ENCODE assay signal across 28 cellular contexts in genomic region chr10:4205113-4205512, GRCh38.
A peak's percentile ranks its signal among the peaks of the same experiment; 100 is the strongest.
DNase-seq lines count a peak whose midpoint lies in the region; ATAC-seq, FAIRE-seq and TF ChIP-seq lines count a peak whose summit lies in the region.
"Had no signal": no experiment of that assay in that cellular context is flagged by ENCODE, and none has a peak within 500 bp of the region (broad histone marks: within the 10 kb centered on the region; RNA-seq: fewer than 3 reads in every experiment).

No MANE protein-coding gene starts in this region.

- H3K4me3 Mint-ChIP-seq in GM23338: no peak overlapping the region
- H3K4me3 Mint-ChIP-seq: CD14-positive monocyte; CD4-positive, alpha-beta T cell; CD8-positive, alpha-beta memory T cell; HFFc6 had no signal

- intact Hi-C loops in colonic mucosa (cut with DNase I) (no loop called here), head of caudate nucleus (cut with DNase I) (no loop called here)

- dilution Hi-C loops in keratinocyte (cut with MboI; ENCODE audit: extremely low pct_ligation_motif_present, low sequenced_read_pairs): no loop called here

- H3K27me3 ChIP-seq in GM23338 (ENCODE audit: insufficient read depth) (no peaks in the 10 kb centered on the region), colonic mucosa (no peaks in the 10 kb centered on the region), keratinocyte (ENCODE audit: control insufficient read depth, extremely low read depth, insufficient read depth, low read length) (no peaks in the 10 kb centered on the region), mucosa of rectum (ENCODE audit: control insufficient read depth in 2 of 2, insufficient read depth in 2 of 2, low read length in 2 of 2) (no peaks in the 10 kb centered on the region)
- H3K27me3 ChIP-seq: BE2C; BLaER1 treated with 17β-estradiol and CSF1 and Interleukin-3, amounts not matched to agents 10 nM and 100 nM had no signal

- peak overlapping the region; percentile 43; the same call in 1 of the 2 replicates for H2AFZ ChIP-seq in GM23338
- H2AFZ ChIP-seq in keratinocyte (ENCODE audit: control insufficient read depth, low read length): peak overlapping the region; percentile 24

- H3K27ac Mint-ChIP-seq in GM23338: no peak overlapping the region
- H3K27ac Mint-ChIP-seq: CD14-positive monocyte; CD4-positive, alpha-beta T cell; HFFc6 had no signal

- H3K4me1 ChIP-seq in GM23338 (ENCODE audit: insufficient read depth) (no peaks in the 10 kb centered on the region), colonic mucosa (no peaks in the 10 kb centered on the region), keratinocyte (ENCODE audit: control insufficient read depth, extremely low read depth, insufficient read depth, low read length) (peaks cover 12% of the 10 kb centered on the region), mucosa of rectum (ENCODE audit: control insufficient read depth in 2 of 2, insufficient read depth in 2 of 2, low read length in 2 of 2) (peaks cover 5 to 14% of the 10 kb centered on the region in 2 donors)
- H3K4me1 ChIP-seq: A549; BE2C; BLaER1 treated with 17β-estradiol and CSF1 and Interleukin-3, amounts not matched to agents 10 nM and 100 nM; HAP-1 had no signal

- H3K9me3 Mint-ChIP-seq in GM23338: no peaks in the 10 kb centered on the region
- H3K9me3 Mint-ChIP-seq: CD4-positive, alpha-beta T cell; CD8-positive, alpha-beta memory T cell; HFFc6 had no signal

- H3K27ac ChIP-seq in GM23338 (ENCODE audit: low read depth) (no peak overlapping the region), colonic mucosa (peak overlapping the region; percentile 44), keratinocyte (ENCODE audit: control insufficient read depth, insufficient read depth, low read length) (no peak overlapping the region), mucosa of rectum (ENCODE audit: low read depth in 2 of 2, low read length in 2 of 2) (peak overlapping the region; percentile 28 to 53)
- H3K27ac ChIP-seq: A549; BLaER1 treated with 17β-estradiol and CSF1 and Interleukin-3, amounts not matched to agents 10 nM and 100 nM had no signal

- no peaks in the 10 kb centered on the region for H3F3A ChIP-seq in GM23338 (replicated peaks; ENCODE audit: low read depth)

- no peaks in the 10 kb centered on the region for H3K36me3 Mint-ChIP-seq in GM23338 (ENCODE audit: low read depth)
- H3K36me3 Mint-ChIP-seq: CD14-positive monocyte had no signal

- peak overlapping the region in 1 of 2 donors; percentile 28 for H3K9ac ChIP-seq in colonic mucosa (ENCODE audit: low read depth in 2 of 2, low read length in 2 of 2)
- H3K9ac ChIP-seq in keratinocyte (ENCODE audit: control insufficient read depth, extremely low read depth, insufficient read depth, low read length): no peak overlapping the region
- no peak overlapping the region for H3K9ac ChIP-seq in mucosa of rectum (ENCODE audit: low read depth in 1 of 2, low read length in 2 of 2)
- H3K9ac ChIP-seq: BLaER1 treated with 17β-estradiol and CSF1 and Interleukin-3, amounts not matched to agents 10 nM and 100 nM had no signal

- no peaks in the 10 kb centered on the region for H4K20me1 ChIP-seq in GM23338 (replicated peaks; ENCODE audit: insufficient read depth)
- H4K20me1 ChIP-seq in keratinocyte (ENCODE audit: control insufficient read depth, extremely low read depth, insufficient read depth, low read length): no peaks in the 10 kb centered on the region
- H4K20me1 ChIP-seq: BLaER1 treated with 17β-estradiol and CSF1 and Interleukin-3, amounts not matched to agents 10 nM and 100 nM had no signal

- H3K4me3 ChIP-seq in GM23338 (no peak overlapping the region), colonic mucosa (no peak overlapping the region), keratinocyte (ENCODE audit: control insufficient read depth in 2 of 3, extremely low read depth in 1 of 3, insufficient read depth in 2 of 3, low read depth in 1 of 3, low read length in 3 of 3) (no peak overlapping the region), mucosa of rectum (ENCODE audit: low read length in 2 of 2) (no peak overlapping the region)
- H3K4me3 ChIP-seq: A549; BLaER1 treated with 17β-estradiol and CSF1 and Interleukin-3, amounts not matched to agents 10 nM and 100 nM; GM12878; HAP-1 had no signal

- no peak overlapping the region for H3K4me2 ChIP-seq in GM23338
- H3K4me2 ChIP-seq in keratinocyte (ENCODE audit: control insufficient read depth, extremely low read depth, insufficient read depth, low read depth, low read length): peak overlapping the region; percentile 12
- H3K4me2 ChIP-seq: A549; BLaER1 treated with 17β-estradiol and CSF1 and Interleukin-3, amounts not matched to agents 10 nM and 100 nM had no signal

- H3K79me2 ChIP-seq in GM23338 (replicated peaks; ENCODE audit: insufficient read depth) (no peaks in the 10 kb centered on the region), keratinocyte (ENCODE audit: control insufficient read depth, insufficient read depth, low read length) (no peaks in the 10 kb centered on the region)

- no peak for TF ChIP-seq CTCF in GM23338 (conservative IDR thresholded peaks at IDR 0.05; ENCODE audit: low read depth in 2 of 2)
- no peak for TF ChIP-seq CTCF in colonic mucosa (IDR thresholded peaks at IDR 0.05)
- TF ChIP-seq CTCF in keratinocyte (optimal IDR thresholded peaks at IDR 0.05 in 1 of 3, IDR thresholded peaks at IDR 0.05 in 1 of 3, conservative IDR thresholded peaks at IDR 0.05 in 1 of 3; ENCODE audit: extremely low read depth in 1 of 3, insufficient read depth in 2 of 3, low read length in 3 of 3): peak in 1 of 3 experiments; percentile 51

- peaks cover 1% of the 10 kb centered on the region for H3K27me3 Mint-ChIP-seq in GM23338 (ENCODE audit: insufficient read depth, low read depth, poor library complexity)
- H3K27me3 Mint-ChIP-seq: CD4-positive, alpha-beta T cell had no signal

- H3K9me1 ChIP-seq in keratinocyte (ENCODE audit: control insufficient read depth, extremely low read depth, insufficient read depth, low read length): no peaks in the 10 kb centered on the region

- 0 out of 2 replicates have a peak, but pooled peaks cover 7% of the 10 kb centered on the region for H3K9me2 ChIP-seq in GM23338 (ENCODE audit: insufficient read depth)

- no peaks in the 10 kb centered on the region for H3K36me3 ChIP-seq in GM23338 (ENCODE audit: insufficient read depth)
- no peaks in the 10 kb centered on the region for H3K36me3 ChIP-seq in colonic mucosa
- no peaks in the 10 kb centered on the region for H3K36me3 ChIP-seq in keratinocyte (ENCODE audit: control insufficient read depth in 2 of 2, extremely low read depth in 1 of 2, insufficient read depth in 2 of 2, low read length in 2 of 2)
- H3K36me3 ChIP-seq in mucosa of rectum (ENCODE audit: control insufficient read depth in 2 of 2, insufficient read depth in 2 of 2, low read length in 2 of 2): no peaks in the 10 kb centered on the region
- H3K36me3 ChIP-seq: BE2C; BLaER1 treated with 17β-estradiol and CSF1 and Interleukin-3, amounts not matched to agents 10 nM and 100 nM; HAP-1 had no signal

- H3K9me3 ChIP-seq in colonic mucosa: no peaks in the 10 kb centered on the region
- no peaks in the 10 kb centered on the region for H3K9me3 ChIP-seq in keratinocyte (ENCODE audit: control insufficient read depth, low read depth, low read length)
- H3K9me3 ChIP-seq in mucosa of rectum (ENCODE audit: control insufficient read depth in 2 of 2, low read length in 2 of 2): no peaks in the 10 kb centered on the region
- H3K9me3 ChIP-seq: A549, BE2C, HAP-1 had no signal

- peaks cover 6% of the 10 kb centered on the region for H3K4me1 Mint-ChIP-seq in GM23338
- H3K4me1 Mint-ChIP-seq: CD8-positive, alpha-beta memory T cell had no signal

- DNase-seq in GM23338 (ENCODE audit: low spot score) (no peak), colonic mucosa (peak; percentile 48), keratinocyte (ENCODE audit: low read depth, low spot score) (no peak), RPMI8226 (no peak), head of caudate nucleus (no peak)
- DNase-seq in activated CD4-positive, alpha-beta T cell treated with anti-CD3 and anti-CD28 coated beads, Interleukin-2, amount 50 U/mL, for 4 hours: no peak
- DNase-seq: 8988T; ACHN; AML-193; BE2C; CD4-positive, alpha-beta T cell; CD8-positive, alpha-beta memory T cell; DMS 273 treated with DMSO at 0.1 percent for 48 hours; DMS79; EL; GDM1; GOT3; HFFc6 had no signal

- FAIRE-seq in keratinocyte (lab: Jason Lieb, UNC): peak; percentile 76
- FAIRE-seq: A549, D721Med, GM12878, GM19239, H54 had no signal

- no peak for ATAC-seq in GM23338
- ATAC-seq in HG02884 (IDR thresholded peaks at IDR 0.05; ENCODE audit: unreplicated experiment): no peak
- ATAC-seq: A549, GM12878 had no signal

Comparison
In these comparisons a context has a peak if more than half of its experiments do, and no peak if none do; other contexts are left out.
1. H3K27ac ChIP-seq: peak in colonic mucosa (single experiment) and mucosa of rectum (2 of 2); none in GM23338 (single experiment) and keratinocyte (single experiment).